Comparison of ENCODE assay signal across 18 cellular contexts in genomic region chr10:52961298-52961697, GRCh38.
DNase-seq lines count a peak whose midpoint lies in the region; ATAC-seq, FAIRE-seq and TF ChIP-seq lines count a peak whose summit lies in the region.
"Had no signal": no experiment of that assay in that cellular context is flagged by ENCODE, and none has a peak within 500 bp of the region (broad histone marks: within the 10 kb centered on the region; RNA-seq: fewer than 3 reads in every experiment).

No MANE protein-coding gene starts in this region.

- TF ChIP-seq CTCF in kidney (IDR thresholded peaks at IDR 0.05; ENCODE audit: borderline replicate concordance, extremely low read depth, insufficient read depth) = no peak
- TF ChIP-seq CTCF in neural crest cell (conservative IDR thresholded peaks at IDR 0.05) = no peak

- H3K27ac Mint-ChIP-seq in neural crest cell (ENCODE audit: unreplicated experiment) = peak overlapping the region; percentile 19

- H3K9me3 Mint-ChIP-seq in neural crest cell = peaks cover 3% of the 10 kb centered on the region

- ATAC-seq in GM18868 (IDR thresholded peaks at IDR 0.05; ENCODE audit: unreplicated experiment) (peak; percentile 18), HG02763 (IDR thresholded peaks at IDR 0.05; ENCODE audit: unreplicated experiment) (no peak)

- H3K27me3 Mint-ChIP-seq in neural crest cell (ENCODE audit: low read depth) = peaks cover 25% of the 10 kb centered on the region

- DNase-seq in NCI-H69 (lab: John Stamatoyannopoulos, UW) = peak; percentile 9
- DNase-seq in kidney = no peak
- no peak for DNase-seq in neural crest cell (ENCODE audit: low read depth, low spot score)
- DNase-seq in GM19240 (ENCODE audit: insufficient read length, low spot score) = no peak
- DNase-seq in ACHN = no peak
- no peak for DNase-seq in DMS79 treated with DMSO at 0.1 percent for 48 hours (lab: John Stamatoyannopoulos, UW)
- DNase-seq: AML-193, Calu3, DND-41, GDM1, MV-4-11, NCI-H1436, NCI-H2107, NCI-H345, SHP77 treated with DMSO at 0.1 percent for 48 hours had no signal

- intact Hi-C loops in kidney (cut with DNase I) = no loop called here

- H3K4me1 ChIP-seq in kidney (ENCODE audit: control insufficient read depth in 1 of 2, insufficient read depth in 1 of 2, low read depth in 1 of 2, low read length in 2 of 2) = peaks cover 0 to 2% of the 10 kb centered on the region in 2 donors

- in situ Hi-C loops in ACHN (cut with HindIII; ENCODE audit: low pct_ligation_motif_present, low pct_unique_long_range_greater_than_20kb, low sequenced_read_pairs) = no loop called here

- no peaks in the 10 kb centered on the region for H3K36me3 ChIP-seq in kidney (ENCODE audit: control insufficient read depth in 1 of 2, insufficient read depth in 2 of 2, low read length in 2 of 2)
- H3K36me3 ChIP-seq: HAP-1 had no signal

- H3K9ac ChIP-seq in kidney (ENCODE audit: low read length in 2 of 2) = no peak overlapping the region

- peaks cover 23% of the 10 kb centered on the region for H3K4me1 Mint-ChIP-seq in neural crest cell

- FAIRE-seq in kidney (lab: Jason Lieb, UNC) = no peak

- H3K36me3 Mint-ChIP-seq in neural crest cell (ENCODE audit: low read depth) = no peaks in the 10 kb centered on the region

- peak overlapping the region; percentile 30 to 58 for H3K4me3 ChIP-seq in kidney (ENCODE audit: low read length in 2 of 2)
- H3K4me3 ChIP-seq: HAP-1 had no signal

- no peak overlapping the region for H3K4me3 Mint-ChIP-seq in neural crest cell

- no peak overlapping the region for H3K27ac ChIP-seq in kidney (ENCODE audit: low read depth in 2 of 2, low read length in 2 of 2)

- no peaks in the 10 kb centered on the region for H3K9me3 ChIP-seq in kidney (ENCODE audit: control insufficient read depth in 1 of 2, low read length in 2 of 2)
- H3K9me3 ChIP-seq: HAP-1 had no signal
